2 cellular contexts compared by ENCODE assay signal in the genomic region with DNA sequence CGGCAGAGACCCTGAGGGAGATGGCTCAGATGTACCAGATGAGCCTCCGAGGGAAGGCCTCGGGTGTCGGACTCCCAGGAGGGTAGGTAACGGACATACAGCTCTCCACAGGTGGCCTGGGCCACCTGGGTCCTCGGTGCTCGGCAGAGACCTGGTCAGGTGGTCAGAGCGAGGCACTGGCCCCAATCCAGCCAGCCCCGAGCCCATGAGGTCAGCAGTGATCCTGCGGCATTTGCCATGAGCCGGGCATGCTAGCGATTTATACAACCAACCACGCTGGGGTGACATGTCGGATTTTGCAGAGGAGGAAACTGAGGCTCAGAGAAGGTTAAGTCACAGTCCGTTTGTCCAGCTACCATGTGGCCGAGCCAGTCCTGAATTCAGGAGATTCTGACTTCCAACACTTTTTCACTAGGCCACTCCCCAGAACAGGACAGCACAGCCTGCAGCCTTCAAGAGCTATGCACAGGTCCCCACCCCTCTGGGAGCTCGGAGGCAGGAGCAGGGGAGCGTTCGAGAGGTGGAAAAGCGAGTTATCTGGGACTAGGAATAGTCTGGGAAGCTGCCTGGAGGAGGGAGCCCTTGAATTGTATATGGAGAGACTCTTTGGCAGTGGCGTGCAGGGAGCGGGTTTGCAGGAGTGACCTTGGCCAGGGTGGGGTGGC.
A peak's percentile ranks its signal among the peaks of the same experiment; 100 is the strongest.
TF ChIP-seq lines count a peak whose summit lies in the region.

No MANE protein-coding gene starts in this region.

TF ChIP-seq in WTC11, 78 proteins besides CTCF, POLR2A, EP300 and RAD21:
- no peak for TF ChIP-seq ZNF396 (CRISPR knock-in tag; IDR thresholded peaks at IDR 0.05; ENCODE audit: borderline replicate concordance)
- TF ChIP-seq NR1H2 (CRISPR knock-in tag; IDR thresholded peaks at IDR 0.05) = peak; percentile 18; the same call in 1 of the 2 replicates

TF ChIP-seq in H1, 55 proteins besides CTCF, POLR2A, EP300 and RAD21:
- TF ChIP-seq SP4 (IDR thresholded peaks at IDR 0.05; ENCODE audit: low read length) (no peak), RNF2 (IDR thresholded peaks at IDR 0.05; ENCODE audit: borderline replicate concordance, low read depth, low read length, missing control alignments, poor library complexity, severe bottlenecking) (no peak), SIX5 (IDR thresholded peaks at IDR 0.05; ENCODE audit: low read depth, low read length) (no peak), BCL11A (IDR thresholded peaks at IDR 0.05; ENCODE audit: low read depth in 2 of 2, low read length in 2 of 2) (no peak), SIN3A (conservative IDR thresholded peaks at IDR 0.05 in 1 of 2, IDR thresholded peaks at IDR 0.05 in 1 of 2; ENCODE audit: low read depth in 1 of 2, low read length in 2 of 2) (no peak), NRF1 (IDR thresholded peaks at IDR 0.05; ENCODE audit: low read depth, low read length) (no peak), TBP (IDR thresholded peaks at IDR 0.05; ENCODE audit: low read depth, low read length) (no peak), NANOG (IDR thresholded peaks at IDR 0.05; ENCODE audit: insufficient read depth, low read depth, low read length, poor library complexity, severe bottlenecking) (no peak), POU5F1 (IDR thresholded peaks at IDR 0.05; ENCODE audit: low read depth, low read length) (no peak), FOSL1 (IDR thresholded peaks at IDR 0.05; ENCODE audit: insufficient read depth, low read depth, low read length) (no peak), RBBP5 (IDR thresholded peaks at IDR 0.05; ENCODE audit: borderline replicate concordance, low read depth, low read length) (no peak), RXRA (IDR thresholded peaks at IDR 0.05; ENCODE audit: insufficient read depth, low read depth, low read length) (no peak)
- TF ChIP-seq, protein P1, sequence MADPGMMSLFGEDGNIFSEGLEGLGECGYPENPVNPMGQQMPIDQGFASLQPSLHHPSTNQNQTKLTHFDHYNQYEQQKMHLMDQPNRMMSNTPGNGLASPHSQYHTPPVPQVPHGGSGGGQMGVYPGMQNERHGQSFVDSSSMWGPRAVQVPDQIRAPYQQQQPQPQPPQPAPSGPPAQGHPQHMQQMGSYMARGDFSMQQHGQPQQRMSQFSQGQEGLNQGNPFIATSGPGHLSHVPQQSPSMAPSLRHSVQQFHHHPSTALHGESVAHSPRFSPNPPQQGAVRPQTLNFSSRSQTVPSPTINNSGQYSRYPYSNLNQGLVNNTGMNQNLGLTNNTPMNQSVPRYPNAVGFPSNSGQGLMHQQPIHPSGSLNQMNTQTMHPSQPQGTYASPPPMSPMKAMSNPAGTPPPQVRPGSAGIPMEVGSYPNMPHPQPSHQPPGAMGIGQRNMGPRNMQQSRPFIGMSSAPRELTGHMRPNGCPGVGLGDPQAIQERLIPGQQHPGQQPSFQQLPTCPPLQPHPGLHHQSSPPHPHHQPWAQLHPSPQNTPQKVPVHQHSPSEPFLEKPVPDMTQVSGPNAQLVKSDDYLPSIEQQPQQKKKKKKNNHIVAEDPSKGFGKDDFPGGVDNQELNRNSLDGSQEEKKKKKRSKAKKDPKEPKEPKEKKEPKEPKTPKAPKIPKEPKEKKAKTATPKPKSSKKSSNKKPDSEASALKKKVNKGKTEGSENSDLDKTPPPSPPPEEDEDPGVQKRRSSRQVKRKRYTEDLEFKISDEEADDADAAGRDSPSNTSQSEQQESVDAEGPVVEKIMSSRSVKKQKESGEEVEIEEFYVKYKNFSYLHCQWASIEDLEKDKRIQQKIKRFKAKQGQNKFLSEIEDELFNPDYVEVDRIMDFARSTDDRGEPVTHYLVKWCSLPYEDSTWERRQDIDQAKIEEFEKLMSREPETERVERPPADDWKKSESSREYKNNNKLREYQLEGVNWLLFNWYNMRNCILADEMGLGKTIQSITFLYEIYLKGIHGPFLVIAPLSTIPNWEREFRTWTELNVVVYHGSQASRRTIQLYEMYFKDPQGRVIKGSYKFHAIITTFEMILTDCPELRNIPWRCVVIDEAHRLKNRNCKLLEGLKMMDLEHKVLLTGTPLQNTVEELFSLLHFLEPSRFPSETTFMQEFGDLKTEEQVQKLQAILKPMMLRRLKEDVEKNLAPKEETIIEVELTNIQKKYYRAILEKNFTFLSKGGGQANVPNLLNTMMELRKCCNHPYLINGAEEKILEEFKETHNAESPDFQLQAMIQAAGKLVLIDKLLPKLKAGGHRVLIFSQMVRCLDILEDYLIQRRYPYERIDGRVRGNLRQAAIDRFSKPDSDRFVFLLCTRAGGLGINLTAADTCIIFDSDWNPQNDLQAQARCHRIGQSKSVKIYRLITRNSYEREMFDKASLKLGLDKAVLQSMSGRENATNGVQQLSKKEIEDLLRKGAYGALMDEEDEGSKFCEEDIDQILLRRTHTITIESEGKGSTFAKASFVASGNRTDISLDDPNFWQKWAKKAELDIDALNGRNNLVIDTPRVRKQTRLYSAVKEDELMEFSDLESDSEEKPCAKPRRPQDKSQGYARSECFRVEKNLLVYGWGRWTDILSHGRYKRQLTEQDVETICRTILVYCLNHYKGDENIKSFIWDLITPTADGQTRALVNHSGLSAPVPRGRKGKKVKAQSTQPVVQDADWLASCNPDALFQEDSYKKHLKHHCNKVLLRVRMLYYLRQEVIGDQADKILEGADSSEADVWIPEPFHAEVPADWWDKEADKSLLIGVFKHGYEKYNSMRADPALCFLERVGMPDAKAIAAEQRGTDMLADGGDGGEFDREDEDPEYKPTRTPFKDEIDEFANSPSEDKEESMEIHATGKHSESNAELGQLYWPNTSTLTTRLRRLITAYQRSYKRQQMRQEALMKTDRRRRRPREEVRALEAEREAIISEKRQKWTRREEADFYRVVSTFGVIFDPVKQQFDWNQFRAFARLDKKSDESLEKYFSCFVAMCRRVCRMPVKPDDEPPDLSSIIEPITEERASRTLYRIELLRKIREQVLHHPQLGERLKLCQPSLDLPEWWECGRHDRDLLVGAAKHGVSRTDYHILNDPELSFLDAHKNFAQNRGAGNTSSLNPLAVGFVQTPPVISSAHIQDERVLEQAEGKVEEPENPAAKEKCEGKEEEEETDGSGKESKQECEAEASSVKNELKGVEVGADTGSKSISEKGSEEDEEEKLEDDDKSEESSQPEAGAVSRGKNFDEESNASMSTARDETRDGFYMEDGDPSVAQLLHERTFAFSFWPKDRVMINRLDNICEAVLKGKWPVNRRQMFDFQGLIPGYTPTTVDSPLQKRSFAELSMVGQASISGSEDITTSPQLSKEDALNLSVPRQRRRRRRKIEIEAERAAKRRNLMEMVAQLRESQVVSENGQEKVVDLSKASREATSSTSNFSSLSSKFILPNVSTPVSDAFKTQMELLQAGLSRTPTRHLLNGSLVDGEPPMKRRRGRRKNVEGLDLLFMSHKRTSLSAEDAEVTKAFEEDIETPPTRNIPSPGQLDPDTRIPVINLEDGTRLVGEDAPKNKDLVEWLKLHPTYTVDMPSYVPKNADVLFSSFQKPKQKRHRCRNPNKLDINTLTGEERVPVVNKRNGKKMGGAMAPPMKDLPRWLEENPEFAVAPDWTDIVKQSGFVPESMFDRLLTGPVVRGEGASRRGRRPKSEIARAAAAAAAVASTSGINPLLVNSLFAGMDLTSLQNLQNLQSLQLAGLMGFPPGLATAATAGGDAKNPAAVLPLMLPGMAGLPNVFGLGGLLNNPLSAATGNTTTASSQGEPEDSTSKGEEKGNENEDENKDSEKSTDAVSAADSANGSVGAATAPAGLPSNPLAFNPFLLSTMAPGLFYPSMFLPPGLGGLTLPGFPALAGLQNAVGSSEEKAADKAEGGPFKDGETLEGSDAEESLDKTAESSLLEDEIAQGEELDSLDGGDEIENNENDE (IDR thresholded peaks at IDR 0.05; ENCODE audit: insufficient replicate concordance, low read length) = no peak
